Comparison of ENCODE assay signal across 8 cellular contexts in genomic region chr15:66386204-66387123, GRCh38. TPM values are rescaled to one million over a fixed set of nuclear protein-coding genes. Genes with fewer than 3 reads are reported as not detected.
A peak's percentile ranks its signal among the peaks of the same experiment; 100 is the strongest.
DNase-seq lines count a peak whose midpoint lies in the region; ATAC-seq, FAIRE-seq and TF ChIP-seq lines count a peak whose summit lies in the region.

MAP2K1 (plus strand) TSS chr15:66386912; CDS start chr15:66387348, 436 bp downstream.

- BruUV-seq in Caco-2 (replicated peaks; lab: Mats Ljungman, UMichigan): TSS peak; percentile 90

- WGBS in H1 (ENCODE audit: extremely low coverage in 1 of 2, insufficient coverage in 1 of 2, insufficient read length in 1 of 2, insufficient replicate concordance in 2 of 2, low coverage in 1 of 2, low lambda C conversion rate in 2 of 2, missing lambda C conversion rate in 1 of 2), 2 experiments: 23% methylated on average over 34 of the region's 69 CpGs; no CpG with 5 or more reads in 1 of the 2 experiments
- no CpG with 5 or more reads among the region's 69 CpGs for WGBS in mesendoderm (ENCODE audit: extremely low coverage, insufficient coverage, low lambda C conversion rate)

- DNase-seq in Caco-2: peak; percentile 97 to 98
- DNase-seq in HT1080 (ENCODE audit: low read depth): peak; percentile 95
- peak; percentile 95 to 99 for DNase-seq in NOMO-1 (lab: John Stamatoyannopoulos, UW; ENCODE audit: unreplicated experiment in 2 of 2)
- DNase-seq in activated CD8-positive, alpha-beta memory T cell treated with anti-CD3 and anti-CD28 coated beads for 48 hours (ENCODE audit: low read depth in 2 of 3, low spot score in 2 of 3): peak; percentile 96 to 98 (median 97)
- peak; percentile 85 to 98 for DNase-seq in H1 (ENCODE audit: low read depth in 1 of 2, low spot score in 2 of 2)
- peak; percentile 97 for DNase-seq in mesendoderm
- DNase-seq in stimulated activated CD8-positive, alpha-beta memory T cell treated with anti-CD3 and anti-CD28 coated beads, Interleukin-15, amount 100 ng/mL, for 1 hour (ENCODE audit: low read depth): peak; percentile 97

- no peak within 1 kb of the TSS for H2BK120ac ChIP-seq in H1 (replicated peaks; ENCODE audit: low read depth, low read length)
- H2BK120ac ChIP-seq in mesendoderm (ENCODE audit: low read depth, low read length): no peak within 1 kb of the TSS

- FAIRE-seq in H1 (lab: Jason Lieb, UNC): no peak

- H3K4me2 ChIP-seq in H1 (ENCODE audit: insufficient read depth in 1 of 2, low read depth in 2 of 2, low read length in 2 of 2) (peak within 1 kb of the TSS; percentile 69 to 95), mesendoderm (ENCODE audit: low read length) (peak within 1 kb of the TSS; percentile 78)

- H3K79me2 ChIP-seq in H1 (ENCODE audit: control insufficient read depth in 1 of 2, insufficient read depth in 2 of 2, low read length in 2 of 2) (peaks cover 17 to 42% of the 10 kb centered on the region in 2 experiments), mesendoderm (ENCODE audit: control insufficient read depth, insufficient read depth, low read length) (peaks cover 39% of the 10 kb centered on the region)

- H3K27ac ChIP-seq in H1 (ENCODE audit: low read depth, low read length) (0 out of 2 replicates have a peak within 1 kb of the TSS, but pooled peaks have one; percentile 6), mesendoderm (ENCODE audit: low read depth, low read length) (peak within 1 kb of the TSS; percentile 60)

- no peaks in the 10 kb centered on the region for H3K27me3 ChIP-seq in Caco-2 (replicated peaks; ENCODE audit: control insufficient read depth, insufficient read depth, low read length)
- H3K27me3 ChIP-seq in H1 (replicated peaks in 1 of 4; ENCODE audit: control insufficient read depth in 3 of 4, extremely low read depth in 1 of 4, insufficient read depth in 3 of 4, low read length in 3 of 4): no peaks in the 10 kb centered on the region
- H3K27me3 ChIP-seq in mesendoderm (ENCODE audit: insufficient read depth, low read length, poor library complexity): no peaks in the 10 kb centered on the region

- peaks cover 4% of the 10 kb centered on the region for H3K4me1 Mint-ChIP-seq in Caco-2 (ENCODE audit: low read depth, unreplicated experiment)

- H3K9ac ChIP-seq in H1 (replicated peaks in 1 of 4; ENCODE audit: extremely low read depth in 1 of 4, low read depth in 3 of 4, low read length in 3 of 4) (peak within 1 kb of the TSS; percentile 51 to 68 (median 62)), mesendoderm (ENCODE audit: low read length) (peak within 1 kb of the TSS; percentile 86)

- no peak for TF ChIP-seq EP300 in H1 (IDR thresholded peaks at IDR 0.05; ENCODE audit: borderline replicate concordance in 1 of 2, low read depth in 2 of 2, low read length in 2 of 2)

- H3K14ac ChIP-seq in H1 (ENCODE audit: insufficient read length): no peak within 1 kb of the TSS

- H3K23me2 ChIP-seq in H1 (ENCODE audit: low read depth, low read length): peaks cover 3% of the 10 kb centered on the region

- H4K20me1 ChIP-seq in H1 (replicated peaks in 1 of 2; ENCODE audit: control insufficient read depth in 1 of 2, insufficient read depth in 2 of 2, low read length in 2 of 2): peaks cover 7 to 8% of the 10 kb centered on the region in 2 experiments

- TF ChIP-seq RAD21 in H1 (IDR thresholded peaks at IDR 0.05 in 1 of 2, conservative IDR thresholded peaks at IDR 0.05 in 1 of 2; ENCODE audit: low read depth in 2 of 2, low read length in 2 of 2): peak; percentile 29 to 41

- CTCF ChIA-PET in Caco-2 (lab: Charles Lee) (interaction anchor here (0.5 to 2.5 kb wide), 11 partner anchors 27 to 1996 kb away, joined by 3 to 18 read pairs (median 4); partner anchors contain the start of genes SMAD6 and SNAPC5), H1 (lab: Charles Lee; ENCODE audit: partially characterized antibody) (interaction anchor here (0.7 to 4.6 kb wide), 14 partner anchors 10 to 362 kb away, joined by 3 to 47 read pairs (median 4); partner anchors contain the start of gene SNAPC5)

- no peak within 1 kb of the TSS for H3K4ac ChIP-seq in H1 (replicated peaks; ENCODE audit: insufficient read length, low read depth, low read length)
- H3K4ac ChIP-seq in mesendoderm (ENCODE audit: low read depth, low read length): peak within 1 kb of the TSS; percentile 72

- H2BK5ac ChIP-seq in H1 (ENCODE audit: low read depth, low read length) (no peak within 1 kb of the TSS), mesendoderm (ENCODE audit: low read length) (no peak within 1 kb of the TSS)

- intact Hi-C loops in Caco-2 (cut with micrococcal nuclease; ENCODE audit: unreplicated experiment): loop anchor here (1.0 to 5.0 kb wide), 4 partner anchors 21 to 110 kb away; partner anchors contain the start of genes SNAPC5 and TIPIN

- no peak within 1 kb of the TSS for H2BK20ac ChIP-seq in H1 (ENCODE audit: low read length)

- peaks cover 18% of the 10 kb centered on the region for H3K36me3 Mint-ChIP-seq in Caco-2 (ENCODE audit: insufficient read depth, unreplicated experiment)

- no peaks in the 10 kb centered on the region for H3K27me3 Mint-ChIP-seq in Caco-2 (ENCODE audit: insufficient read depth, unreplicated experiment)

- no peaks in the 10 kb centered on the region for H3K36me3 ChIP-seq in Caco-2 (ENCODE audit: control insufficient read depth, insufficient read depth, low read length)
- H3K36me3 ChIP-seq in H1 (ENCODE audit: control insufficient read depth in 2 of 4, insufficient read depth in 4 of 4, low read length in 3 of 4): peaks cover 0 to 3% (median 0%) of the 10 kb centered on the region in 4 experiments; a peak in 2 of 8 replicates
- no peaks in the 10 kb centered on the region for H3K36me3 ChIP-seq in mesendoderm (ENCODE audit: control insufficient read depth, insufficient read depth, low read length)

- H2BK15ac ChIP-seq in H1 (ENCODE audit: low read length): peak within 1 kb of the TSS; percentile 8; the same call in 1 of the 2 replicates
- H2BK15ac ChIP-seq in mesendoderm (replicated peaks; ENCODE audit: low read depth): no peak within 1 kb of the TSS

- POLR2A ChIA-PET in Caco-2 (lab: Charles Lee): interaction anchor here (0.6 to 1.7 kb wide), 9 partner anchors 8 to 119 kb away, joined by 3 to 10 read pairs (median 4); partner anchors contain the start of genes DIS3L, SNAPC5, TIPIN and ZWILCH
- POLR2A ChIA-PET in H1 (lab: Charles Lee; ENCODE audit: partially characterized antibody): interaction anchor here (0.9 to 5.5 kb wide), 4 partner anchors 29 to 118 kb away, joined by 3 to 58 read pairs (median 9); partner anchors contain the start of genes RPL4, SNAPC5, TIPIN and ZWILCH

- H3K23ac ChIP-seq in H1 (ENCODE audit: insufficient read length): no peak within 1 kb of the TSS
- no peak within 1 kb of the TSS for H3K23ac ChIP-seq in mesendoderm (ENCODE audit: low read length)

- TF ChIP-seq CTCF in Caco-2 (IDR thresholded peaks at IDR 0.05; ENCODE audit: insufficient read depth in 1 of 2, low read depth in 1 of 2, low read length in 1 of 2, severe bottlenecking in 1 of 2, unreplicated experiment in 1 of 2) (peak; percentile 28 to 84), H1 (IDR thresholded peaks at IDR 0.05; ENCODE audit: control extremely low read depth in 1 of 3, insufficient read depth in 1 of 3, low read depth in 1 of 3, low read length in 3 of 3) (peak; percentile 54 to 77 (median 71))

- peak within 1 kb of the TSS; percentile 28; the same call in 1 of the 2 replicates for H2AFZ ChIP-seq in H1 (ENCODE audit: low read length)

- H3K9me3 Mint-ChIP-seq in Caco-2 (ENCODE audit: unreplicated experiment): no peaks in the 10 kb centered on the region

- no peak within 1 kb of the TSS for H2AK5ac ChIP-seq in H1 (ENCODE audit: low read depth, low read length)
- H2AK5ac ChIP-seq in mesendoderm (ENCODE audit: low read length): no peak within 1 kb of the TSS

- H3K4me3 ChIP-seq in Caco-2 (ENCODE audit: low read depth, low read length) (peak within 1 kb of the TSS; percentile 85), H1 (ENCODE audit: extremely low read depth in 1 of 4, insufficient read depth in 2 of 4, low read depth in 3 of 4, low read length in 4 of 4) (peak within 1 kb of the TSS; percentile 51 to 96 (median 88)), mesendoderm (ENCODE audit: low read length) (peak within 1 kb of the TSS; percentile 71)

- TF ChIP-seq POLR2A in H1 (IDR thresholded peaks at IDR 0.05; ENCODE audit: control extremely low read depth in 1 of 2, low read depth in 2 of 2, low read length in 2 of 2): peak in 1 of 2 experiments; percentile 54; a peak in 1 of 3 replicates

- peak within 1 kb of the TSS; percentile 66 for H4K5ac ChIP-seq in H1 (ENCODE audit: insufficient read length, low read depth, low read length)
- no peak within 1 kb of the TSS for H4K5ac ChIP-seq in mesendoderm (ENCODE audit: low read length)

- peak within 1 kb of the TSS; percentile 51; the same call in 1 of the 2 replicates for H2BK12ac ChIP-seq in H1 (ENCODE audit: low read depth, low read length)

- no peaks in the 10 kb centered on the region for H3K4me1 ChIP-seq in Caco-2
- peaks cover 0 to 3% (median 0%) of the 10 kb centered on the region in 4 experiments; a peak in 2 of 7 replicates for H3K4me1 ChIP-seq in H1 (replicated peaks in 1 of 4; ENCODE audit: control insufficient read depth in 3 of 4, insufficient read depth in 4 of 4, low read length in 3 of 4)
- no peaks in the 10 kb centered on the region for H3K4me1 ChIP-seq in mesendoderm (ENCODE audit: control insufficient read depth, low read depth, low read length)

- H4K8ac ChIP-seq in H1 (ENCODE audit: extremely low read depth, insufficient read depth, low read length): peak within 1 kb of the TSS; percentile 89
- no peak within 1 kb of the TSS for H4K8ac ChIP-seq in mesendoderm (ENCODE audit: low read depth, low read length)

- peak; percentile 78 for ATAC-seq in GM21360 (IDR thresholded peaks at IDR 0.05; ENCODE audit: unreplicated experiment)

- peak within 1 kb of the TSS; percentile 98 for H3K27ac Mint-ChIP-seq in Caco-2 (ENCODE audit: unreplicated experiment)

- H3K9me3 ChIP-seq in Caco-2 (no peaks in the 10 kb centered on the region), H1 (ENCODE audit: insufficient read depth in 2 of 2, low read depth in 1 of 2, low read length in 1 of 2) (no peaks in the 10 kb centered on the region)

- peak within 1 kb of the TSS; percentile 91 for H3K4me3 Mint-ChIP-seq in Caco-2 (ENCODE audit: unreplicated experiment)

- H3K79me1 ChIP-seq in H1 (ENCODE audit: low read depth, low read length) (peaks cover 12% of the 10 kb centered on the region), mesendoderm (ENCODE audit: low read length) (peaks cover 15% of the 10 kb centered on the region)

- H4K91ac ChIP-seq in H1 (replicated peaks; ENCODE audit: insufficient read length, low read length): no peak within 1 kb of the TSS

- H3K18ac ChIP-seq in H1 (ENCODE audit: extremely low read depth, low read length) (peak within 1 kb of the TSS; percentile 72; the same call in 1 of the 2 replicates), mesendoderm (ENCODE audit: low read length) (peak within 1 kb of the TSS; percentile 69)

- H3K56ac ChIP-seq in H1 (replicated peaks; ENCODE audit: insufficient read length, low read depth, low read length) (peak within 1 kb of the TSS; percentile 0), mesendoderm (ENCODE audit: low read length) (peak within 1 kb of the TSS; percentile 97)

RNA-seq across cellular contexts. Expression of gene MAP2K1, which starts in this region (rescaled TPM):
- total RNA-seq in Caco-2 (2022): 63.7 and 64.1 TPM in 2 replicates
- 53.2 and 63.5 TPM in 2 replicates for total RNA-seq in HT1080 (2014; rRNA removed; shearing (Covaris generic))
- polyA plus RNA-seq in HT1080 (2015; cell fraction: cytosol; rRNA removed): 108 TPM in 2 replicates
- polyA plus RNA-seq in HT1080 (2015; cell fraction: nucleus; rRNA removed): 105 and 111 TPM in 2 replicates
- total RNA-seq in H1 (2021; fragmentation: NEBNext Ultra II Directional; extraction: Animal tissue kit (Norgen Biotek cat#: 25700)): 70.4 and 78.2 TPM in 2 replicates
- 38.9 and 54.7 TPM in 2 replicates for polyA plus RNA-seq in H1 (2011; rRNA removed)
- polyA plus RNA-seq in H1 (2011; cell fraction: cytosol; rRNA removed): 46.5 TPM
- polyA plus RNA-seq in H1 (2011; cell fraction: nucleus; rRNA removed): 33.9 TPM
- 63.2 to 65.7 TPM (median 64.2 TPM) in 4 replicates for polyA plus RNA-seq in H1 (2012, experiment 1 of 2)
- polyA plus RNA-seq in H1 (2012, experiment 2 of 2): 46.6 TPM
- polyA plus RNA-seq in H1 (2013, experiment 1 of 2): 26.6 TPM
- 27.6 TPM for polyA plus RNA-seq in H1 (2013, experiment 2 of 2)
- polyA minus RNA-seq in H1 (2011; rRNA and poly(A)+ RNA removed): 23.6 and 27.1 TPM in 2 replicates
- 20.9 TPM for polyA minus RNA-seq in H1 (2011; cell fraction: cytosol; rRNA and poly(A)+ RNA removed)
- 16.5 TPM for polyA minus RNA-seq in H1 (2011; cell fraction: nucleus; rRNA and poly(A)+ RNA removed)
- polyA plus RNA-seq in mesendoderm (2013, experiment 1 of 2): 29.3 TPM
- 29.3 TPM for polyA plus RNA-seq in mesendoderm (2013, experiment 2 of 2)

Comparison
In these comparisons a context has a peak if more than half of its experiments do, and no peak if none do; other contexts are left out.
1. Peak in every context shown above with its lines: DNase-seq, ATAC-seq, H3K4me3 ChIP-seq and H3K27ac ChIP-seq.